In the genomic region with DNA sequence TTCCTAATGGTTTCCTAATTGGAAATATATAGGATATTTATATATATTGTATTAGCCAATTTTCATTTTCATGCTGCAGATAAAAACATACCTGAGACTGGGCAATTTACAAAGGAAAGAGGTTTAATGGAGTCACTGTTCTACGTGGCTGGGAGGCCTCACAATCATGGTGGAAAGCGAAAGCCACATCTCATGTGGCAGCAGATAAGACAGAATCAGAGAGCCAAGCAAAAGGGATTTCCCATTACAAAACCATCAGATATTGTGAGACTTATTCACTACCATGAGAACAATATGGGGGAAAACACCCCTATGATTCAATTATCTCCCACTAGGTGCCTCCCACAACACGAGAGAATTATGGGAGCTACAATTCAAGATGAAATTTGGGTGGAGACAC, we compare ENCODE assay signal across 20 cellular contexts.
DNase-seq lines count a peak whose midpoint lies in the region; ATAC-seq, FAIRE-seq and TF ChIP-seq lines count a peak whose summit lies in the region.
"Had no signal": no experiment of that assay in that cellular context is flagged by ENCODE, and none has a peak within 500 bp of the region (broad histone marks: within the 10 kb centered on the region; RNA-seq: fewer than 3 reads in every experiment).

No MANE protein-coding gene starts in this region.

- H3K9ac ChIP-seq in SK-N-SH: no peak overlapping the region
- H3K9ac ChIP-seq: BLaER1 had no signal

- no peaks in the 10 kb centered on the region for H3K9me3 ChIP-seq in SK-N-SH
- H3K9me3 ChIP-seq: BLaER1, HAP-1 had no signal

- ATAC-seq in SK-N-SH treated with all-trans-retinoic acid at 6 μM for 48 hours (no peak), HG02610 (IDR thresholded peaks at IDR 0.05; ENCODE audit: unreplicated experiment) (peak; percentile 75)

- no peak overlapping the region for H3K27ac ChIP-seq in SK-N-SH (ENCODE audit: low read depth in 2 of 2, low read length in 1 of 2)
- H3K27ac ChIP-seq: 22Rv1, BLaER1, C4-2B had no signal

- POLR2A ChIA-PET in SK-N-SH (lab: Yijun Ruan, JAX): no interaction called here

- H4K20me1 ChIP-seq in SK-N-SH (ENCODE audit: insufficient read depth): no peaks in the 10 kb centered on the region
- H4K20me1 ChIP-seq: BLaER1 had no signal

- TF ChIP-seq RAD21 in SK-N-SH (IDR thresholded peaks at IDR 0.05; ENCODE audit: low read length): no peak

- H3K4me1 ChIP-seq in SK-N-SH (ENCODE audit: control insufficient read depth in 1 of 2, insufficient read depth in 2 of 2, low read depth in 1 of 2, low read length in 1 of 2): no peaks in the 10 kb centered on the region
- H3K4me1 ChIP-seq: BLaER1, HAP-1 had no signal

- H3K27me3 ChIP-seq in SK-N-SH (ENCODE audit: insufficient read depth): no peaks in the 10 kb centered on the region
- H3K27me3 ChIP-seq: BLaER1 had no signal

- CTCF ChIA-PET in SK-N-SH (lab: Yijun Ruan, JAX): no interaction called here

- no peaks in the 10 kb centered on the region for H3K79me2 ChIP-seq in SK-N-SH (ENCODE audit: insufficient read depth)

- no peak overlapping the region for H3K4me2 ChIP-seq in SK-N-SH
- H3K4me2 ChIP-seq: BLaER1 had no signal

- TF ChIP-seq CTCF in SK-N-SH (IDR thresholded peaks at IDR 0.05): no peak
- no peak for TF ChIP-seq CTCF in GM10266 (IDR thresholded peaks at IDR 0.05; ENCODE audit: control insufficient read depth, insufficient read depth, low read depth, missing control alignments)

- no peak overlapping the region for H3K4me3 ChIP-seq in SK-N-SH (ENCODE audit: low read depth in 2 of 2, low read length in 1 of 2)
- H3K4me3 ChIP-seq: BLaER1, HAP-1 had no signal

- TF ChIP-seq EP300 in SK-N-SH (IDR thresholded peaks at IDR 0.05; ENCODE audit: borderline replicate concordance in 1 of 2, low read depth in 1 of 2, low read length in 1 of 2): no peak

- 0 out of 2 replicates have a peak overlapping the region, but pooled peaks have one; percentile 14 for H2AFZ ChIP-seq in SK-N-SH (ENCODE audit: low read depth)

- no peak for FAIRE-seq in HTR-8/SVneo (lab: Jason Lieb, UNC)
- FAIRE-seq: H54 had no signal

- DNase-seq in SK-N-SH: no peak
- DNase-seq in OCI-M1 (lab: John Stamatoyannopoulos, UW): peak; percentile 49
- DNase-seq in GM10266 (ENCODE audit: extremely low spot score): no peak
- no peak for DNase-seq in HTR-8/SVneo (ENCODE audit: insufficient read length, low spot score)
- DNase-seq in MV-4-11 (lab: John Stamatoyannopoulos, UW): no peak
- DNase-seq: CD4-positive, CD25-positive, alpha-beta regulatory T cell; CD8-positive, alpha-beta memory T cell; DMS 273 treated with DMSO at 0.1 percent for 48 hours; DMS79; EL; GDM1; GOT3; HFFc6 had no signal

- WGBS in SK-N-SH (ENCODE audit: low lambda C conversion rate): 2% methylated on average over 3 of the region's 3 CpGs

- H3K36me3 ChIP-seq in SK-N-SH (replicated peaks in 1 of 2; ENCODE audit: control insufficient read depth in 1 of 2, insufficient read depth in 2 of 2, low read length in 1 of 2): no peaks in the 10 kb centered on the region
- H3K36me3 ChIP-seq: BLaER1, HAP-1 had no signal

- H3F3A ChIP-seq in SK-N-SH (replicated peaks; ENCODE audit: insufficient read depth): no peaks in the 10 kb centered on the region

- H3K9me2 ChIP-seq in SK-N-SH: no peaks in the 10 kb centered on the region

TF ChIP-seq in SK-N-SH, 30 proteins besides CTCF, POLR2A, EP300 and RAD21 (continues in another document):
- TF ChIP-seq, protein P1, sequence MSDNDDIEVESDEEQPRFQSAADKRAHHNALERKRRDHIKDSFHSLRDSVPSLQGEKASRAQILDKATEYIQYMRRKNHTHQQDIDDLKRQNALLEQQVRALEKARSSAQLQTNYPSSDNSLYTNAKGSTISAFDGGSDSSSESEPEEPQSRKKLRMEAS (IDR thresholded peaks at IDR 0.05; ENCODE audit: low read depth): no peak
- no peak for TF ChIP-seq RFX5 (IDR thresholded peaks at IDR 0.05; ENCODE audit: low read length)
- TF ChIP-seq, protein P2, sequence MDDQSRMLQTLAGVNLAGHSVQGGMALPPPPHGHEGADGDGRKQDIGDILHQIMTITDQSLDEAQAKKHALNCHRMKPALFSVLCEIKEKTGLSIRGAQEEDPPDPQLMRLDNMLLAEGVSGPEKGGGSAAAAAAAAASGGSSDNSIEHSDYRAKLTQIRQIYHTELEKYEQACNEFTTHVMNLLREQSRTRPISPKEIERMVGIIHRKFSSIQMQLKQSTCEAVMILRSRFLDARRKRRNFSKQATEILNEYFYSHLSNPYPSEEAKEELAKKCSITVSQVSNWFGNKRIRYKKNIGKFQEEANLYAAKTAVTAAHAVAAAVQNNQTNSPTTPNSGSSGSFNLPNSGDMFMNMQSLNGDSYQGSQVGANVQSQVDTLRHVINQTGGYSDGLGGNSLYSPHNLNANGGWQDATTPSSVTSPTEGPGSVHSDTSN (IDR thresholded peaks at IDR 0.05): no peak
- no peak for TF ChIP-seq GATA2 (CRISPR knock-in tag; IDR thresholded peaks at IDR 0.05)
- TF ChIP-seq, protein P3, sequence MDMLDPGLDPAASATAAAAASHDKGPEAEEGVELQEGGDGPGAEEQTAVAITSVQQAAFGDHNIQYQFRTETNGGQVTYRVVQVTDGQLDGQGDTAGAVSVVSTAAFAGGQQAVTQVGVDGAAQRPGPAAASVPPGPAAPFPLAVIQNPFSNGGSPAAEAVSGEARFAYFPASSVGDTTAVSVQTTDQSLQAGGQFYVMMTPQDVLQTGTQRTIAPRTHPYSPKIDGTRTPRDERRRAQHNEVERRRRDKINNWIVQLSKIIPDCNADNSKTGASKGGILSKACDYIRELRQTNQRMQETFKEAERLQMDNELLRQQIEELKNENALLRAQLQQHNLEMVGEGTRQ (IDR thresholded peaks at IDR 0.05; ENCODE audit: borderline replicate concordance, low read depth, low read length): no peak
- TF ChIP-seq NFIC (IDR thresholded peaks at IDR 0.05; ENCODE audit: borderline replicate concordance): no peak
- no peak for TF ChIP-seq RCOR1 (IDR thresholded peaks at IDR 0.05; ENCODE audit: low read length)

TF ChIP-seq in SK-N-SH treated with all-trans-retinoic acid at 6 μM for 48 hours, 23 proteins besides CTCF, POLR2A, EP300 and RAD21:
- no peak for TF ChIP-seq ZNF70 (CRISPR knock-in tag; IDR thresholded peaks at IDR 0.05)
- TF ChIP-seq, protein P4, sequence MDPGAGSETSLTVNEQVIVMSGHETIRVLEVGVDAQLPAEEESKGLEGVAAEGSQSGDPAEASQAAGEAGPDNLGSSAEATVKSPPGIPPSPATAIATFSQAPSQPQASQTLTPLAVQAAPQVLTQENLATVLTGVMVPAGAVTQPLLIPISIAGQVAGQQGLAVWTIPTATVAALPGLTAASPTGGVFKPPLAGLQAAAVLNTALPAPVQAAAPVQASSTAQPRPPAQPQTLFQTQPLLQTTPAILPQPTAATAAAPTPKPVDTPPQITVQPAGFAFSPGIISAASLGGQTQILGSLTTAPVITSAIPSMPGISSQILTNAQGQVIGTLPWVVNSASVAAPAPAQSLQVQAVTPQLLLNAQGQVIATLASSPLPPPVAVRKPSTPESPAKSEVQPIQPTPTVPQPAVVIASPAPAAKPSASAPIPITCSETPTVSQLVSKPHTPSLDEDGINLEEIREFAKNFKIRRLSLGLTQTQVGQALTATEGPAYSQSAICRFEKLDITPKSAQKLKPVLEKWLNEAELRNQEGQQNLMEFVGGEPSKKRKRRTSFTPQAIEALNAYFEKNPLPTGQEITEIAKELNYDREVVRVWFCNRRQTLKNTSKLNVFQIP (CRISPR knock-in tag; IDR thresholded peaks at IDR 0.05; ENCODE audit: borderline replicate concordance, low read depth): no peak
- no peak for TF ChIP-seq ESRRG (CRISPR knock-in tag; IDR thresholded peaks at IDR 0.05)
- no peak for TF ChIP-seq BACH2 (CRISPR knock-in tag; IDR thresholded peaks at IDR 0.05; ENCODE audit: borderline replicate concordance)
- no peak for TF ChIP-seq ISL1 (CRISPR knock-in tag; IDR thresholded peaks at IDR 0.05)
- no peak for TF ChIP-seq OSR1 (CRISPR knock-in tag; IDR thresholded peaks at IDR 0.05)
- no peak for TF ChIP-seq GLIS3 (CRISPR knock-in tag; IDR thresholded peaks at IDR 0.05)
- TF ChIP-seq ZNF565 (CRISPR knock-in tag; conservative IDR thresholded peaks at IDR 0.05; ENCODE audit: low read depth): no peak
- TF ChIP-seq ZC3H10 (CRISPR knock-in tag; IDR thresholded peaks at IDR 0.05): no peak
- no peak for TF ChIP-seq TCF4 (CRISPR knock-in tag; IDR thresholded peaks at IDR 0.05; ENCODE audit: borderline replicate concordance)
